Comparison of ENCODE assay signal across 11 cellular contexts in the genomic region with DNA sequence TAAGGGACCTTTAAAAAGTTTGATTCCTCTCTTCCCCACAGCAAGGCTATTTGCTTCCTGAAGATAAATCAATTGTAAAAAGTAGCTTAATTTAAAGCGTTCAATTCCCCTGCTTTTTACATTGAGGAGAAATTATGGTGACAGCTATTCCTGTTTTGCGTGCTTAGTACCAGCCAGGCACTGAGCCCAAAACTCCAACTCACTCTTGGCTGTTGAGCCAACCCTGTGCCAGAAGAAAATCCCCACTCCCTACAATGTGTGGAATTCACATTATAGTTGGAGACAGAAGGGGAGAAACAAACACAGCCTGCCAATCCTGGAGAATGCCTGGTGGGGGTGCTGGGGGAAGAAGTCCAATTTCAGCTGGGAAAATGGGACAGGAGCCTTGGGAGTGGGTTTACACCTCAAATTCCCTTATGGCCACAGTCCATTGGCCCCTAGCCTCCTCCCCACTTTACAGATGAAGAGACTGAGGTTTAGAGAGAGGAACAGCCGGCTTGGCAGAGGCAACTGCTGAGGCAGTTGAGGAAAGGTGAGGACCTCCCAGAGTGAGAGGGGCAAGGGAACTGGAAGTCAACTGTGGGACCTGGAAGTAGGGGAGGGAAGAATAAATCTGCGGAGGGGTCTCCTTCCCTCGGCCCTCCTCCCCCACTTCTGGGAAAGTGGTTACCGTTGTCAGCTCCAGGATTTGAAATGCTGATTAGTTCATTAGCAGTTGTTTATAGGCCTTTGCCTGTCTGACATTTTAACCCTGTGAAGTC. TPM values are rescaled to one million over a fixed set of nuclear protein-coding genes. Genes with fewer than 3 reads are reported as not detected.
DNase-seq lines count a peak whose midpoint lies in the region; ATAC-seq, FAIRE-seq and TF ChIP-seq lines count a peak whose summit lies in the region.
"Had no signal": no experiment of that assay in that cellular context is flagged by ENCODE, and none has a peak within 500 bp of the region (broad histone marks: within the 10 kb centered on the region; RNA-seq: fewer than 3 reads in every experiment).

No MANE protein-coding gene starts in this region.

- H3K4me2 ChIP-seq in A549: peak overlapping the region; percentile 20; the same call in 1 of the 3 replicates
- peak overlapping the region; percentile 59 to 60 for H3K4me2 ChIP-seq in H1 (ENCODE audit: insufficient read depth in 1 of 2, low read depth in 2 of 2, low read length in 2 of 2)

- TF ChIP-seq EP300 in A549 (IDR thresholded peaks at IDR 0.05) (no peak), H1 (IDR thresholded peaks at IDR 0.05; ENCODE audit: borderline replicate concordance in 1 of 2, low read depth in 2 of 2, low read length in 2 of 2) (peak in 1 of 2 experiments; percentile 38; a peak in 1 of 3 replicates)

- H3K9me3 Mint-ChIP-seq in mesothelial cell of epicardium: no peaks in the 10 kb centered on the region
- H3K9me3 Mint-ChIP-seq: natural killer cell treated with Interleukin-12 subunit alpha and Interleukin-12 subunit beta and Interleukin-15 and Interleukin-18, amount 100 ng/mL, for 72 hours had no signal

- CTCF ChIA-PET in A549 (lab: Yijun Ruan, JAX) (interaction anchor here (1.2 to 1.9 kb wide), 2 partner anchors 9 to 40 kb away, joined by 3 to 6 read pairs; no protein-coding TSS in a partner anchor), H1 (lab: Charles Lee; ENCODE audit: partially characterized antibody) (interaction anchor here (0.6 to 1.3 kb wide), 8 partner anchors 18 to 56 kb away, joined by 3 to 4 read pairs (median 3); no protein-coding TSS in a partner anchor)

- H3K4ac ChIP-seq in H1 (replicated peaks; ENCODE audit: insufficient read length, low read depth, low read length): peak overlapping the region; percentile 61

- H3K79me1 ChIP-seq in H1 (ENCODE audit: low read depth, low read length): peaks cover 13% of the 10 kb centered on the region

- H3K27ac ChIP-seq in A549 (peak overlapping the region in 1 of 2 experiments; percentile 35; a peak in 1 of 6 replicates), HUES6 (ENCODE audit: low read depth, low read length) (peak overlapping the region; percentile 88), H1 (ENCODE audit: low read depth, low read length) (peak overlapping the region; percentile 59; the same call in 1 of the 2 replicates)

- peak overlapping the region; percentile 2 for H4K5ac ChIP-seq in H1 (ENCODE audit: insufficient read length, low read depth, low read length)

- POLR2A ChIA-PET in A549 (lab: Yijun Ruan, JAX): interaction anchor here (0.6 kb wide), 1 partner anchor 28 kb away, joined by 3 read pairs; no protein-coding TSS in a partner anchor
- POLR2A ChIA-PET in H1 (lab: Charles Lee; ENCODE audit: partially characterized antibody): interaction anchor here (0.7 to 6.2 kb wide), 13 partner anchors 11 to 119 kb away, joined by 3 to 33 read pairs (median 5); a partner anchor contains a TSS

- WGBS in A549 (ENCODE audit: missing lambda C conversion rate): 84% methylated on average over 6 of the region's 6 CpGs
- 9% methylated on average over 6 of the region's 6 CpGs; no CpG with 5 or more reads in 1 of the 2 experiments for WGBS in H1 (ENCODE audit: extremely low coverage in 1 of 2, insufficient coverage in 1 of 2, insufficient read length in 1 of 2, insufficient replicate concordance in 2 of 2, low coverage in 1 of 2, low lambda C conversion rate in 2 of 2, missing lambda C conversion rate in 1 of 2), 2 experiments

- peak overlapping the region; percentile 95 for H2BK5ac ChIP-seq in H1 (ENCODE audit: low read depth, low read length)

- no peak for TF ChIP-seq CTCF in A549 (IDR thresholded peaks at IDR 0.05)
- no peak for TF ChIP-seq CTCF in H1 (IDR thresholded peaks at IDR 0.05; ENCODE audit: control extremely low read depth in 1 of 3, insufficient read depth in 1 of 3, low read depth in 1 of 3, low read length in 3 of 3)
- no peak for TF ChIP-seq CTCF in mesothelial cell of epicardium (IDR thresholded peaks at IDR 0.05; ENCODE audit: unreplicated experiment)

- peak overlapping the region; percentile 7 for H2BK120ac ChIP-seq in H1 (replicated peaks; ENCODE audit: low read depth, low read length)

- H3K56ac ChIP-seq in H1 (replicated peaks; ENCODE audit: insufficient read length, low read depth, low read length): no peak overlapping the region

- peaks cover 0 to 77% of the 10 kb centered on the region in 2 experiments; a peak in 2 of 4 replicates for H3K79me2 ChIP-seq in H1 (ENCODE audit: control insufficient read depth in 1 of 2, insufficient read depth in 2 of 2, low read length in 2 of 2)

- H3K23ac ChIP-seq in H1 (ENCODE audit: insufficient read length): no peak overlapping the region

- no peak for FAIRE-seq in A549 (lab: Jason Lieb, UNC)
- FAIRE-seq in H1 (lab: Jason Lieb, UNC): peak; percentile 68
- FAIRE-seq: small intestine had no signal

- no peak overlapping the region for H4K91ac ChIP-seq in H1 (replicated peaks; ENCODE audit: insufficient read length, low read length)

- H3K4me1 ChIP-seq in A549 (peaks cover 27% of the 10 kb centered on the region), HUES6 (ENCODE audit: control insufficient read depth, insufficient read depth, low read length) (peaks cover 48% of the 10 kb centered on the region), H1 (replicated peaks in 1 of 4; ENCODE audit: control insufficient read depth in 3 of 4, insufficient read depth in 4 of 4, low read length in 3 of 4) (peaks cover 17 to 39% (median 35%) of the 10 kb centered on the region in 4 experiments)

- H3K23me2 ChIP-seq in H1 (ENCODE audit: low read depth, low read length): no peaks in the 10 kb centered on the region

- H3K9me3 ChIP-seq in A549: no peaks in the 10 kb centered on the region
- H3K9me3 ChIP-seq in HUES6 (ENCODE audit: control insufficient read depth, insufficient read depth, low read depth, low read length): no peaks in the 10 kb centered on the region
- no peaks in the 10 kb centered on the region for H3K9me3 ChIP-seq in H1 (ENCODE audit: insufficient read depth in 2 of 2, low read depth in 1 of 2, low read length in 1 of 2)

- H2BK12ac ChIP-seq in H1 (ENCODE audit: low read depth, low read length): peak overlapping the region; percentile 84

- H3K9ac ChIP-seq in HUES6 (ENCODE audit: low read length) (peak overlapping the region; percentile 48), H1 (replicated peaks in 1 of 4; ENCODE audit: extremely low read depth in 1 of 4, low read depth in 3 of 4, low read length in 3 of 4) (0 out of 7 replicates have a peak overlapping the region, but pooled peaks of 1 of the 4 experiments have one; percentile 4)

- H4K8ac ChIP-seq in H1 (ENCODE audit: extremely low read depth, insufficient read depth, low read length): no peak overlapping the region

- TF ChIP-seq RAD21 in A549 (conservative IDR thresholded peaks at IDR 0.05 in 1 of 2, IDR thresholded peaks at IDR 0.05 in 1 of 2) (no peak), H1 (IDR thresholded peaks at IDR 0.05 in 1 of 2, conservative IDR thresholded peaks at IDR 0.05 in 1 of 2; ENCODE audit: low read depth in 2 of 2, low read length in 2 of 2) (peak in 1 of 2 experiments; percentile 10; a peak in 1 of 4 replicates)

- no peak overlapping the region for H3K14ac ChIP-seq in H1 (ENCODE audit: insufficient read length)

- peaks cover 39% of the 10 kb centered on the region for H3K4me1 Mint-ChIP-seq in mesothelial cell of epicardium

- DNase-seq in A549 (ENCODE audit: low read depth in 1 of 2, low spot score in 1 of 2) (no peak), H1 (ENCODE audit: low read depth in 1 of 2, low spot score in 2 of 2) (peak in 1 of 2 experiments; percentile 67), mesothelial cell of epicardium (ENCODE audit: low spot score in 2 of 2, unreplicated experiment in 2 of 2) (no peak), NCI-H1417 treated with DMSO at 0.1 percent for 48 hours (lab: John Stamatoyannopoulos, UW) (no peak)
- DNase-seq in activated CD4-positive, alpha-beta T cell treated with anti-CD3 and anti-CD28 coated beads, Interleukin-2, amount 50 U/mL, for 1 hour: no peak
- DNase-seq: NCI-H1436, small intestine had no signal

- no peak overlapping the region; the same call in 1 of the 2 replicates for H2AK5ac ChIP-seq in H1 (ENCODE audit: low read depth, low read length)

- H3K4me3 ChIP-seq in A549 (no peak overlapping the region), HUES6 (ENCODE audit: low read depth, low read length) (peak overlapping the region; percentile 41), H1 (ENCODE audit: extremely low read depth in 1 of 4, insufficient read depth in 2 of 4, low read depth in 3 of 4, low read length in 4 of 4) (peak overlapping the region in 2 of 4 experiments; percentile 12 to 41; a peak in 3 of 8 replicates)

- peak overlapping the region; percentile 96 for H3K27ac Mint-ChIP-seq in mesothelial cell of epicardium
- H3K27ac Mint-ChIP-seq: natural killer cell treated with Interleukin-12 subunit alpha and Interleukin-12 subunit beta and Interleukin-15 and Interleukin-18, amount 100 ng/mL, for 72 hours had no signal

- peak overlapping the region; percentile 88; the same call in 1 of the 2 replicates for H2BK15ac ChIP-seq in H1 (ENCODE audit: low read length)

- H3K27me3 ChIP-seq in HUES6 (ENCODE audit: control insufficient read depth, insufficient read depth, low read length): no peaks in the 10 kb centered on the region
- H3K27me3 ChIP-seq in H1 (replicated peaks in 1 of 4; ENCODE audit: control insufficient read depth in 3 of 4, extremely low read depth in 1 of 4, insufficient read depth in 3 of 4, low read length in 3 of 4): no peaks in the 10 kb centered on the region

- H2AFZ ChIP-seq in H1 (ENCODE audit: low read length): no peak overlapping the region

- no peak overlapping the region for H3K4me3 Mint-ChIP-seq in mesothelial cell of epicardium
- H3K4me3 Mint-ChIP-seq: natural killer cell treated with Interleukin-12 subunit alpha and Interleukin-12 subunit beta and Interleukin-15 and Interleukin-18, amount 100 ng/mL, for 72 hours had no signal

- H3K27me3 Mint-ChIP-seq in mesothelial cell of epicardium (ENCODE audit: low read depth): no peaks in the 10 kb centered on the region

- no peak for TF ChIP-seq POLR2A in A549 (IDR thresholded peaks at IDR 0.05; ENCODE audit: low read length)
- no peak for TF ChIP-seq POLR2A in H1 (IDR thresholded peaks at IDR 0.05; ENCODE audit: control extremely low read depth in 1 of 2, low read depth in 2 of 2, low read length in 2 of 2)

- ATAC-seq in A549 (peak in 1 of 2 experiments; percentile 51; a peak in 3 of 6 replicates), GM21576 (IDR thresholded peaks at IDR 0.05; ENCODE audit: unreplicated experiment) (no peak)
- no peak for ATAC-seq in activated CD4-positive, CD25-positive, alpha-beta regulatory T cell treated with anti-CD3 and anti-CD28 coated beads, Interleukin-2, amount 50 U/mL, for 24 hours
- ATAC-seq: natural killer cell treated with Interleukin-12 subunit alpha and Interleukin-12 subunit beta and Interleukin-15 and Interleukin-18, amount 100 ng/mL, for 72 hours had no signal

- H2BK20ac ChIP-seq in H1 (ENCODE audit: low read length): peak overlapping the region; percentile 24; the same call in 1 of the 2 replicates

- 0 out of 2 replicates have a peak, but pooled peaks cover 2% of the 10 kb centered on the region for H3K36me3 ChIP-seq in HUES6 (ENCODE audit: control insufficient read depth, insufficient read depth, low read length)
- peaks cover 0 to 12% (median 0%) of the 10 kb centered on the region in 4 experiments; a peak in 2 of 8 replicates for H3K36me3 ChIP-seq in H1 (ENCODE audit: control insufficient read depth in 2 of 4, insufficient read depth in 4 of 4, low read length in 3 of 4)

- H4K20me1 ChIP-seq in H1 (replicated peaks in 1 of 2; ENCODE audit: control insufficient read depth in 1 of 2, insufficient read depth in 2 of 2, low read length in 2 of 2): peaks cover 0 to 2% of the 10 kb centered on the region in 2 experiments

- peak overlapping the region; percentile 86 for H3K18ac ChIP-seq in H1 (ENCODE audit: extremely low read depth, low read length)

- peaks cover 2% of the 10 kb centered on the region for H3K36me3 Mint-ChIP-seq in mesothelial cell of epicardium
- H3K36me3 Mint-ChIP-seq: natural killer cell treated with Interleukin-12 subunit alpha and Interleukin-12 subunit beta and Interleukin-15 and Interleukin-18, amount 100 ng/mL, for 72 hours had no signal

RNA-seq across cellular contexts. Expression of a gene that starts 26.1 kb away (rescaled TPM):
- polyA plus RNA-seq in A549 (2011; rRNA removed) (24.5 and 33.0 TPM in 2 replicates), A549 (2017; fragmentation: RNase III; extraction: RNeasy Plus Mini Kit Qiagen cat#74134 plus additional on column Dnase treatment) (5.9 to 7.2 TPM (median 6.0 TPM) in 3 replicates), H1 (2011; rRNA removed) (119 and 133 TPM in 2 replicates)
- 2.4 and 3.8 TPM in 2 replicates for polyA plus RNA-seq in A549 (2012; cell fraction: cytosol; rRNA removed)
- 5.0 and 7.5 TPM in 2 replicates for polyA plus RNA-seq in A549 (2012; cell fraction: nucleus; rRNA removed)
- 47.7 and 53.3 TPM in 2 replicates for polyA minus RNA-seq in A549 (2011; rRNA and poly(A)+ RNA removed)
- total RNA-seq in H1 (2021; fragmentation: NEBNext Ultra II Directional; extraction: Animal tissue kit (Norgen Biotek cat#: 25700)): 265 and 319 TPM in 2 replicates
- polyA plus RNA-seq in H1 (2011; cell fraction: cytosol; rRNA removed): 140 TPM
- 186 TPM for polyA plus RNA-seq in H1 (2011; cell fraction: nucleus; rRNA removed)
- 164 to 357 TPM (median 291 TPM) in 4 replicates for polyA plus RNA-seq in H1 (2012, experiment 1 of 2)
- 25.7 TPM for polyA plus RNA-seq in H1 (2012, experiment 2 of 2)
- 267 TPM for polyA plus RNA-seq in H1 (2013, experiment 1 of 2)
- polyA plus RNA-seq in H1 (2013, experiment 2 of 2): 227 TPM
- 304 and 433 TPM in 2 replicates for polyA minus RNA-seq in H1 (2011; rRNA and poly(A)+ RNA removed)
- polyA minus RNA-seq in H1 (2011; cell fraction: cytosol; rRNA and poly(A)+ RNA removed): 438 TPM
- 171 TPM for polyA minus RNA-seq in H1 (2011; cell fraction: nucleus; rRNA and poly(A)+ RNA removed)
- total RNA-seq in mesothelial cell of epicardium: 214 to 236 TPM (median 219 TPM) in 3 replicates
